Comparison of ENCODE assay signal across 9 cellular contexts in the genomic region with DNA sequence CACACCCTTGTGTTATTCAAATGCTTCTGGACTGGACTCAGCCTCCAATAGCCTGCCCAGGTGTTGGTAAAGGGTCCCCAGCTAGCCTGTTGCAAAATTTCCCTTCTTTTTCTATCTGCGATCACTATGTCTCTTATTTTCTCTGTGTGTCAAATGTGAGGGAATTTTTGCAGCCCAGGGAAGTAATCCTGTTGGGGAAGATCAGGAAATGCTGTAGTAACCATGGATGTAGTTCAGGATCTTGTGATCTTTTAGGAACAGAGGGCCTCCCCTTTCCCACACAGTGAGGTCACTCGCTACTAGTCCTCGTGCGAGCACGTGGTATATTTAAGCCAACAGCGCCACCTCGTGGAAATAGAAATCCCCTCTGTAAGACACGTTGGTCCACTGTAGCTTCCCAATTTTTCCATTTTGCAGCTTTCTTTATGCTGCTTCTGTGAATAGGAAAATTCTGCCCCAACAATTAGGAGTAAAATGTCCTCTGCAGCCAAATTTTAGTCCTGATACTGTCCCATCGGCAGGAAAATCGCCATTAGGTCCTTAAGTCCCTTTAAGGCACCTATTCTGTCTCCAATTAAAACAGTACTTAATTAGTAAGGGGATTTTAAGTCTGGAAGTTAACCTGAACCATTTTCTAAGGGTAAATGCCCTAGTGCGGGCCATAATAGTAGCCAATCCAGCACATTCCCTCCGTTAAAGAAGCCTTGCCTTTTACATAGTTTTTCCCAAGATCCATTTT. TPM values are rescaled to one million over a fixed set of nuclear protein-coding genes. Genes with fewer than 3 reads are reported as not detected.
A peak's percentile ranks its signal among the peaks of the same experiment; 100 is the strongest.
DNase-seq lines count a peak whose midpoint lies in the region; ATAC-seq lines count a peak whose summit lies in the region.
"Had no signal": no experiment of that assay in that cellular context is flagged by ENCODE, and none has a peak within 500 bp of the region (broad histone marks: within the 10 kb centered on the region; RNA-seq: fewer than 3 reads in every experiment).

No MANE protein-coding gene starts in this region.

- no peak for ATAC-seq in GM19328 (IDR thresholded peaks at IDR 0.05; ENCODE audit: unreplicated experiment)
- no peak for ATAC-seq in HG02970 (IDR thresholded peaks at IDR 0.05; ENCODE audit: low FRiP score, unreplicated experiment)

- DNase-seq in NCI-H748 (lab: John Stamatoyannopoulos, UW; ENCODE audit: unreplicated experiment) (peak; percentile 71), NCI-H748 treated with DMSO at 0.1 percent for 48 hours (lab: John Stamatoyannopoulos, UW) (no peak), NCI-H1694 (lab: John Stamatoyannopoulos, UW) (peak; percentile 67), mucosa of gallbladder (ENCODE audit: low spot score) (peak; percentile 51)
- peak; percentile 58 to 62 for DNase-seq in activated CD4-positive, alpha-beta T cell treated with anti-CD3 and anti-CD28 coated beads for 4 hours
- peak; percentile 11 for DNase-seq in effector CD8-positive, alpha-beta T cell (lab: John Stamatoyannopoulos, UW)

RNA-seq across cellular contexts. Expression of gene SMCO1, which starts 4.0 kb away (rescaled TPM):
- not detected for total RNA-seq in mucosa of gallbladder
- total RNA-seq: glomerular endothelial cell had no signal

RNA-seq across cellular contexts. Expression of gene RNF168, which starts 15.6 kb away (rescaled TPM):
- 23.2 TPM for total RNA-seq in mucosa of gallbladder

RNA-seq across cellular contexts. Expression of gene WDR53, which starts 49.2 kb away (rescaled TPM):
- 8.6 TPM for total RNA-seq in mucosa of gallbladder

RNA-seq across cellular contexts. Expression of gene FBXO45, which starts 49.3 kb away (rescaled TPM):
- total RNA-seq in mucosa of gallbladder = 7.5 TPM
